ENCODE assay signal across 24 cellular contexts in genomic region chr20:46609043-46609442, GRCh38. TPM values are rescaled to one million over a fixed set of nuclear protein-coding genes. Genes with fewer than 3 reads are reported as not detected.
DNase-seq lines count a peak whose midpoint lies in the region; ATAC-seq, FAIRE-seq and TF ChIP-seq lines count a peak whose summit lies in the region.
"Had no signal": no experiment of that assay in that cellular context is flagged by ENCODE, and none has a peak within 500 bp of the region (broad histone marks: within the 10 kb centered on the region; RNA-seq: fewer than 3 reads in every experiment).

No MANE protein-coding gene starts in this region.

- H3K4me1 ChIP-seq in HEK293 (ENCODE audit: control insufficient read depth, insufficient read depth, low read length) (no peaks in the 10 kb centered on the region), K562 (replicated peaks in 1 of 2; ENCODE audit: control insufficient read depth in 2 of 2, insufficient read depth in 2 of 2, low read length in 2 of 2) (no peaks in the 10 kb centered on the region; a peak in 1 of 5 replicates), stomach (no peaks in the 10 kb centered on the region)
- H3K4me1 ChIP-seq: BE2C had no signal

- TF ChIP-seq POLR2A in K562 (conservative IDR thresholded peaks at IDR 0.05) (no peak), stomach (IDR thresholded peaks at IDR 0.05) (no peak)

- intact Hi-C loops in Calu3 (cut with micrococcal nuclease; ENCODE audit: unreplicated experiment) (no loop called here), K562 (cut with micrococcal nuclease) (no loop called here), stomach (cut with DNase I; ENCODE audit: low total_unique reads) (no loop called here)

- H3K4me1 Mint-ChIP-seq in Calu3 (ENCODE audit: low read depth, unreplicated experiment) = no peaks in the 10 kb centered on the region
- H3K4me1 Mint-ChIP-seq: CD14-positive monocyte; CD4-positive, alpha-beta memory T cell; CD4-positive, CD25-positive, alpha-beta regulatory T cell; CD8-positive, alpha-beta memory T cell had no signal

- no TSS peak for BruUV-seq in Calu3 (replicated peaks; lab: Mats Ljungman, UMichigan)
- no TSS peak for BruUV-seq in K562 (replicated peaks; lab: Mats Ljungman, UMichigan)

- H3K27me3 ChIP-seq in K562 (ENCODE audit: control insufficient read depth in 2 of 2, insufficient read depth in 2 of 2, low read length in 2 of 2) (no peaks in the 10 kb centered on the region), stomach (no peaks in the 10 kb centered on the region)
- H3K27me3 ChIP-seq: BLaER1 had no signal

- no peak for TF ChIP-seq RAD21 in K562 (CRISPR knock-in tag; conservative IDR thresholded peaks at IDR 0.05 in 1 of 2, IDR thresholded peaks at IDR 0.05 in 1 of 2)

- no peak overlapping the region for H3K4me2 ChIP-seq in K562 (ENCODE audit: insufficient read depth, low read length)
- H3K4me2 ChIP-seq: BLaER1 had no signal

- H4K20me1 ChIP-seq in K562 (replicated peaks; ENCODE audit: control insufficient read depth, insufficient read depth, low read length) = no peaks in the 10 kb centered on the region
- H4K20me1 ChIP-seq: BLaER1 had no signal

- CTCF ChIA-PET in Calu3 (lab: Charles Lee) = no interaction called here
- CTCF ChIA-PET in HEK293 (lab: Yijun Ruan, JAX) = no interaction called here
- CTCF ChIA-PET in K562 (lab: Yijun Ruan, JAX; ENCODE audit: low intra/inter-chr PET ratio) = no interaction called here

- H3K9me3 Mint-ChIP-seq in Calu3 (ENCODE audit: low read depth, unreplicated experiment) = peaks cover 4% of the 10 kb centered on the region
- H3K9me3 Mint-ChIP-seq: CD4-positive, alpha-beta memory T cell; CD8-positive, alpha-beta memory T cell had no signal

- TF ChIP-seq EP300 in K562 (IDR thresholded peaks at IDR 0.05; ENCODE audit: low read length) = no peak
- TF ChIP-seq EP300 in stomach (IDR thresholded peaks at IDR 0.05) = no peak

- H3K27ac ChIP-seq in HEK293 (ENCODE audit: extremely low read depth, low read depth, low read length) (no peak overlapping the region), K562 (ENCODE audit: extremely low read depth, low read depth, low read length) (no peak overlapping the region), stomach (no peak overlapping the region)
- H3K27ac ChIP-seq: BLaER1 had no signal

- POLR2A ChIA-PET in HEK293 (lab: Yijun Ruan, JAX) (no interaction called here), K562 (lab: Yijun Ruan, JAX) (no interaction called here)

- TF ChIP-seq CTCF in Calu3 (IDR thresholded peaks at IDR 0.05; ENCODE audit: unreplicated experiment) (no peak), HEK293 (tag by site-specific recombination; IDR thresholded peaks at IDR 0.05) (no peak), K562 (IDR thresholded peaks at IDR 0.05 in 2 of 3, conservative IDR thresholded peaks at IDR 0.05 in 1 of 3; ENCODE audit: insufficient read depth in 2 of 3, low read depth in 1 of 3, low read length in 3 of 3) (no peak), stomach (IDR thresholded peaks at IDR 0.05) (no peak)

- peaks cover 41% of the 10 kb centered on the region for H3K27me3 Mint-ChIP-seq in Calu3 (ENCODE audit: unreplicated experiment)

- no peak for ATAC-seq in K562

- no peaks in the 10 kb centered on the region for H3K36me3 ChIP-seq in HEK293 (ENCODE audit: control insufficient read depth in 2 of 2, insufficient read depth in 1 of 2, low read length in 2 of 2)
- H3K36me3 ChIP-seq in K562 (ENCODE audit: control insufficient read depth, insufficient read depth, low read length) = peaks cover 2% of the 10 kb centered on the region; the same call in 1 of the 3 replicates
- no peaks in the 10 kb centered on the region for H3K36me3 ChIP-seq in stomach
- H3K36me3 ChIP-seq: BE2C, BLaER1 had no signal

- no peaks in the 10 kb centered on the region for H3K79me2 ChIP-seq in K562 (ENCODE audit: control insufficient read depth, insufficient read depth, low read length)

- no peak for FAIRE-seq in K562 (lab: Jason Lieb, UNC)
- FAIRE-seq: A204.1, D721Med, G401.6, GM12892, GM18507 had no signal

- no peak overlapping the region for H3K4me3 Mint-ChIP-seq in Calu3 (ENCODE audit: low read depth, unreplicated experiment)
- H3K4me3 Mint-ChIP-seq: CD14-positive monocyte; CD4-positive, alpha-beta memory T cell; CD4-positive, CD25-positive, alpha-beta regulatory T cell; CD8-positive, alpha-beta memory T cell had no signal

- H3K9me3 ChIP-seq in HEK293 (ENCODE audit: control insufficient read depth, insufficient read depth, low read depth, low read length) (no peaks in the 10 kb centered on the region), K562 (replicated peaks; ENCODE audit: control insufficient read depth, insufficient read depth, low read depth, low read length) (no peaks in the 10 kb centered on the region), stomach (peaks cover 0 to 6% (median 2%) of the 10 kb centered on the region in 4 donors)
- H3K9me3 ChIP-seq: BE2C had no signal

- H3K9me1 ChIP-seq in K562 (ENCODE audit: control insufficient read depth, insufficient read depth, low read length) = peaks cover under 1% of the 10 kb centered on the region

- no peak for DNase-seq in Calu3
- no peak for DNase-seq in K562 (ENCODE audit: extremely low read depth in 1 of 4, low spot score in 3 of 4)
- DNase-seq in stomach = no peak
- no peak for DNase-seq in hepatic stellate cell (ENCODE audit: low spot score)
- DNase-seq: 8988T; ACHN; BE2C; C1 segment of cervical spinal cord; CD4-positive, alpha-beta memory T cell; CD4-positive, CD25-positive, alpha-beta regulatory T cell; CD8-positive, alpha-beta memory T cell; COR-L47; DMS79 treated with DMSO at 0.1 percent for 48 hours; GF-D8 had no signal

- 82% methylated on average over 4 of the region's 4 CpGs for WGBS in K562 (ENCODE audit: insufficient coverage, low coverage, missing lambda C conversion rate)
- WGBS in stomach, 5 donors = 89 to 96% (median 93%) methylated on average over 4 of the region's 4 CpGs

- H3K4me3 ChIP-seq in HEK293 (ENCODE audit: low read depth, low read length) (no peak overlapping the region), K562 (no peak overlapping the region), stomach (no peak overlapping the region)
- H3K4me3 ChIP-seq: BLaER1 had no signal

- H3K9ac ChIP-seq in K562 (ENCODE audit: insufficient read depth in 1 of 2, low read depth in 2 of 2, low read length in 2 of 2) = no peak overlapping the region
- H3K9ac ChIP-seq: BLaER1 had no signal

- no peak overlapping the region for H2AFZ ChIP-seq in K562 (ENCODE audit: low read depth, low read length)

- peak overlapping the region; percentile 6 for H3K27ac Mint-ChIP-seq in Calu3 (ENCODE audit: unreplicated experiment)
- H3K27ac Mint-ChIP-seq: CD14-positive monocyte; CD4-positive, alpha-beta memory T cell; CD4-positive, CD25-positive, alpha-beta regulatory T cell; CD8-positive, alpha-beta memory T cell had no signal

- no peaks in the 10 kb centered on the region for H3K36me3 Mint-ChIP-seq in Calu3 (ENCODE audit: insufficient read depth, unreplicated experiment)
- H3K36me3 Mint-ChIP-seq: CD14-positive monocyte; CD4-positive, CD25-positive, alpha-beta regulatory T cell had no signal

- in situ Hi-C loops in K562 (cut with MboI) = no loop called here

TF ChIP-seq in HEK293, 187 proteins besides CTCF, POLR2A, EP300 and RAD21 (continues in another document):
- no peak for TF ChIP-seq ZNF701 (tag by site-specific recombination; IDR thresholded peaks at IDR 0.05)
- no peak for TF ChIP-seq ZNF266 (tag by site-specific recombination; IDR thresholded peaks at IDR 0.05; ENCODE audit: low read depth)

RNA-seq across cellular contexts. Expression of gene SLC13A3, which starts 42.2 kb away (rescaled TPM):
- total RNA-seq in Calu3 (2022) (0.49 TPM in 1 of 2 replicates, not detected in the other), K562 (2014; rRNA removed) (9.9 and 10.0 TPM in 2 replicates), K562 (2014; rRNA removed; fragmentation: Illumina TruSeq; extraction: Trizol) (8.5 and 8.8 TPM in 2 replicates), K562 (2015; rRNA removed; fragmentation: Illumina TruSeq; extraction: Trizol) (6.4 and 7.1 TPM in 2 replicates), K562 (2021) (14.9 and 16.4 TPM in 2 replicates), stomach (1 to 10 TPM in 3 of 5 donors, not detected in 2; 1.8 to 6.6 (median 3.8) TPM)
- 16.8 and 17.8 TPM in 2 replicates for total RNA-seq in K562 (2011; cell fraction: chromatin; rRNA removed; ENCODE audit: low replicate concordance)
- total RNA-seq in K562 (2011; cell fraction: nucleolus; rRNA removed) = 12.0 and 14.7 TPM in 2 replicates
- total RNA-seq in K562 (2011; cell fraction: nucleoplasm; rRNA removed) = 20.2 and 32.4 TPM in 2 replicates
- polyA plus RNA-seq in K562 (2011; rRNA removed) (8.5 and 11.2 TPM in 2 replicates), K562 (2014; fragmentation: Illumina TruSeq; extraction: Trizol) (15.0 and 15.7 TPM in 2 replicates), K562 (2014; fragmentation: Nextera tagmentation; extraction: Ambion mirVana) (1 to 10 TPM; 5.5 to 7.3 TPM), K562 (2014; rRNA removed) (7.9 and 9.1 TPM in 2 replicates), stomach (1 to 10 TPM in 1 of 3 donors, under 1 TPM in 2; 0.61 to 1.1 (median 0.62) TPM)
- 6.1 and 11.5 TPM in 2 replicates for polyA plus RNA-seq in K562 (2011; cell fraction: cytosol; rRNA removed)
- polyA plus RNA-seq in K562 (2011; cell fraction: nucleus; rRNA removed) = 12.4 and 12.9 TPM in 2 replicates
- polyA plus RNA-seq in K562 (2012) = 9.8 and 12.8 TPM in 2 replicates
- 9.0 and 11.4 TPM in 2 replicates for polyA minus RNA-seq in K562 (2011; rRNA and poly(A)+ RNA removed)
- 6.6 and 8.1 TPM in 2 replicates for polyA minus RNA-seq in K562 (2011; cell fraction: cytosol; rRNA and poly(A)+ RNA removed)
- 6.6 and 14.7 TPM in 2 replicates for polyA minus RNA-seq in K562 (2011; cell fraction: nucleus; rRNA and poly(A)+ RNA removed)
- polyA plus RNA-seq: CD14-positive monocyte; CD4-positive, alpha-beta memory T cell; CD4-positive, CD25-positive, alpha-beta regulatory T cell; CD8-positive, alpha-beta memory T cell had no signal

RNA-seq across cellular contexts. Expression of gene OCSTAMP, which starts 58.6 kb away (rescaled TPM):
- total RNA-seq in Calu3 (2022) = not detected in 2 replicates
- not detected in 2 replicates for total RNA-seq in K562 (2011; cell fraction: chromatin; rRNA removed; ENCODE audit: low replicate concordance)
- total RNA-seq in K562 (2011; cell fraction: nucleolus; rRNA removed) = not detected in 2 replicates
- not detected in 2 replicates for total RNA-seq in K562 (2011; cell fraction: nucleoplasm; rRNA removed)
- not detected in 2 replicates for total RNA-seq in K562 (2014; rRNA removed)
- not detected in 2 replicates for total RNA-seq in K562 (2014; rRNA removed; fragmentation: Illumina TruSeq; extraction: Trizol)
- total RNA-seq in K562 (2015; rRNA removed; fragmentation: Illumina TruSeq; extraction: Trizol) = not detected in 2 replicates
- total RNA-seq in K562 (2021) = not detected in 2 replicates
- not detected in 2 replicates for polyA plus RNA-seq in K562 (2011; rRNA removed)
- not detected in 2 replicates for polyA plus RNA-seq in K562 (2011; cell fraction: cytosol; rRNA removed)
- 0.06 TPM in 1 of 2 replicates, not detected in the other for polyA plus RNA-seq in K562 (2011; cell fraction: nucleus; rRNA removed)
- not detected in 2 replicates for polyA plus RNA-seq in K562 (2012)
- polyA plus RNA-seq in K562 (2014; fragmentation: Illumina TruSeq; extraction: Trizol) = not detected in 2 replicates
- polyA plus RNA-seq in K562 (2014; fragmentation: Nextera tagmentation; extraction: Ambion mirVana) = not detected
- not detected in 2 replicates for polyA plus RNA-seq in K562 (2014; rRNA removed)
- not detected in 2 replicates for polyA minus RNA-seq in K562 (2011; rRNA and poly(A)+ RNA removed)
- polyA minus RNA-seq in K562 (2011; cell fraction: cytosol; rRNA and poly(A)+ RNA removed) = not detected in 2 replicates
- not detected in 2 replicates for polyA minus RNA-seq in K562 (2011; cell fraction: nucleus; rRNA and poly(A)+ RNA removed)
- not detected for total RNA-seq in stomach
- polyA plus RNA-seq in stomach = not detected
- total RNA-seq: A673; CD4-positive, alpha-beta memory T cell; CD4-positive, CD25-positive, alpha-beta regulatory T cell; CD8-positive, alpha-beta memory T cell had no signal
- polyA plus RNA-seq: AG04450; CD14-positive monocyte; CD4-positive, alpha-beta memory T cell; CD4-positive, CD25-positive, alpha-beta regulatory T cell; CD8-positive, alpha-beta memory T cell had no signal
